ENCODE assay signal across 8 cellular contexts in the genomic region with DNA sequence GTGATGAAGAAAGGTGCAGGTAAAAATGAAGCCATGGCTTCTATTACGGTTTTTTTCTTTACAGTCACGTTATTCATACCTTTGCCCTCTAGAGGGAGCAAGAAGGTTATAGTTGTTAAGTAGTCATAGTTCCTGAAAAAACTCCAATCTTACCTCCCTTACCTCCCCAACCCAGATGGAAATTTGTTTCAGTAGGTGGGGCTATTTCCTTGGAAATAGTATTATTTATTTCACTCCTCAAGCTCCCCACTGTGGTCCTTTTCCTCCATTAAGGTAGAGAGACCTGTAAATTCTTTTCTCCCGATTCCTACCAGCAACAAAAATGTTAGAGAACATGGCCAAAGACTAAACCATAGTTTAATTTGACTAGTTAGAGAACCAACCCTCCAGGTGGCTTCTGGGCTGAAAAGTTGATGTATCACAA. TPM values are rescaled to one million over a fixed set of nuclear protein-coding genes. Genes with fewer than 3 reads are reported as not detected.
A peak's percentile ranks its signal among the peaks of the same experiment; 100 is the strongest.
DNase-seq lines count a peak whose midpoint lies in the region; ATAC-seq, FAIRE-seq and TF ChIP-seq lines count a peak whose summit lies in the region.

No MANE protein-coding gene starts in this region.

- no peaks in the 10 kb centered on the region for H3K9me3 ChIP-seq in K562 (replicated peaks; ENCODE audit: control insufficient read depth, insufficient read depth, low read depth, low read length)
- H3K9me3 ChIP-seq in spleen, result no peaks in the 10 kb centered on the region

- no peak overlapping the region for H3K27ac ChIP-seq in K562 (ENCODE audit: extremely low read depth, low read depth, low read length)
- H3K27ac ChIP-seq in spleen, result no peak overlapping the region

- no peaks in the 10 kb centered on the region for H3K36me3 ChIP-seq in K562 (ENCODE audit: control insufficient read depth, insufficient read depth, low read length)
- H3K36me3 ChIP-seq in spleen, result no peaks in the 10 kb centered on the region

- H4K20me1 ChIP-seq in K562 (replicated peaks; ENCODE audit: control insufficient read depth, insufficient read depth, low read length), result no peaks in the 10 kb centered on the region

- peak; percentile 33 to 55; a peak in 3 of 4 replicates for TF ChIP-seq RAD21 in K562 (CRISPR knock-in tag; conservative IDR thresholded peaks at IDR 0.05 in 1 of 2, IDR thresholded peaks at IDR 0.05 in 1 of 2)

- FAIRE-seq in K562 (lab: Jason Lieb, UNC), result no peak

- in situ Hi-C loops in K562 (cut with MboI), result loop anchor here (5.0 kb wide), 1 partner anchor 494 kb away; no protein-coding TSS in a partner anchor

- no peak overlapping the region for H3K9ac ChIP-seq in K562 (ENCODE audit: insufficient read depth in 1 of 2, low read depth in 2 of 2, low read length in 2 of 2)

- H3K9me1 ChIP-seq in K562 (ENCODE audit: control insufficient read depth, insufficient read depth, low read length), result no peaks in the 10 kb centered on the region

- no peak overlapping the region for H3K4me2 ChIP-seq in K562 (ENCODE audit: insufficient read depth, low read length)

- no peak overlapping the region for H2AFZ ChIP-seq in K562 (ENCODE audit: low read depth, low read length)

- H3K4me3 ChIP-seq in K562 (no peak overlapping the region), spleen (no peak overlapping the region)

- no TSS peak for BruUV-seq in K562 (replicated peaks; lab: Mats Ljungman, UMichigan)

- TF ChIP-seq POLR2A in K562 (conservative IDR thresholded peaks at IDR 0.05) (no peak), spleen (IDR thresholded peaks at IDR 0.05) (no peak)

- H3K27me3 ChIP-seq in K562 (ENCODE audit: control insufficient read depth in 2 of 2, insufficient read depth in 2 of 2, low read length in 2 of 2), result no peaks in the 10 kb centered on the region
- H3K27me3 ChIP-seq in spleen (replicated peaks in 1 of 7), result no peaks in the 10 kb centered on the region

- POLR2A ChIA-PET in K562 (lab: Yijun Ruan, JAX), result no interaction called here

- no peak for TF ChIP-seq EP300 in K562 (IDR thresholded peaks at IDR 0.05; ENCODE audit: low read length)

- intact Hi-C loops in K562 (cut with micrococcal nuclease) (loop anchor here (1.0 kb wide), 1 partner anchor 493 kb away; no protein-coding TSS in a partner anchor), spleen (cut with DNase I; ENCODE audit: low total_unique reads) (loop anchor here (5.0 kb wide), 1 partner anchor 499 kb away; no protein-coding TSS in a partner anchor)

- CTCF ChIA-PET in K562 (lab: Yijun Ruan, JAX; ENCODE audit: low intra/inter-chr PET ratio), result interaction anchor here (0.6 to 1.7 kb wide), 4 partner anchors 493 to 712 kb away, joined by 3 to 10 read pairs (median 4); no protein-coding TSS in a partner anchor

- DNase-seq in CMK (ENCODE audit: low read depth) (peak; percentile 12), NCI-H460 (ENCODE audit: extremely low read depth, low read depth) (peak; percentile 77), K562 (ENCODE audit: extremely low read depth in 1 of 4, low spot score in 3 of 4) (peak; percentile 40 to 62 (median 50)), iPS DF 4.7 (ENCODE audit: extremely low read depth, low spot score) (peak; percentile 30), spleen (no peak), activated gamma-delta T cell (lab: John Stamatoyannopoulos, UW) (no peak)
- no peak for DNase-seq in activated CD4-positive, alpha-beta T cell treated with anti-CD3 and anti-CD28 coated beads for 48 hours

- H3K79me2 ChIP-seq in K562 (ENCODE audit: control insufficient read depth, insufficient read depth, low read length), result no peaks in the 10 kb centered on the region

- TF ChIP-seq CTCF in K562 (IDR thresholded peaks at IDR 0.05 in 2 of 3, conservative IDR thresholded peaks at IDR 0.05 in 1 of 3; ENCODE audit: insufficient read depth in 2 of 3, low read depth in 1 of 3, low read length in 3 of 3), result peak; percentile 31 to 67 (median 50); a peak in 5 of 6 replicates
- TF ChIP-seq CTCF in spleen (IDR thresholded peaks at IDR 0.05 in 8 of 11, conservative IDR thresholded peaks at IDR 0.05 in 3 of 11), result peak; percentile 42 to 81 (median 71)

- peak; percentile 49 for ATAC-seq in HG02885 (IDR thresholded peaks at IDR 0.05; ENCODE audit: poor library complexity, unreplicated experiment)
- ATAC-seq in K562, result peak; percentile 69

- H3K4me1 ChIP-seq in K562 (replicated peaks in 1 of 2; ENCODE audit: control insufficient read depth in 2 of 2, insufficient read depth in 2 of 2, low read length in 2 of 2) (no peaks in the 10 kb centered on the region), spleen (peaks cover 0 to 18% (median 0%) of the 10 kb centered on the region in 6 donors)

- WGBS in K562 (ENCODE audit: insufficient coverage, low coverage, missing lambda C conversion rate), result 40% methylated on average over 3 of the region's 3 CpGs
- 30 to 36% (median 31%) methylated on average over 3 of the region's 3 CpGs for WGBS in spleen, 5 donors

TF ChIP-seq in K562, 482 proteins besides CTCF, POLR2A, EP300 and RAD21 (continues in another document):
- TF ChIP-seq ZNF384 (IDR thresholded peaks at IDR 0.05; ENCODE audit: low read depth, low read length) (peak; percentile 67), TAL1 (IDR thresholded peaks at IDR 0.05) (no peak)
- TF ChIP-seq, protein P1, sequence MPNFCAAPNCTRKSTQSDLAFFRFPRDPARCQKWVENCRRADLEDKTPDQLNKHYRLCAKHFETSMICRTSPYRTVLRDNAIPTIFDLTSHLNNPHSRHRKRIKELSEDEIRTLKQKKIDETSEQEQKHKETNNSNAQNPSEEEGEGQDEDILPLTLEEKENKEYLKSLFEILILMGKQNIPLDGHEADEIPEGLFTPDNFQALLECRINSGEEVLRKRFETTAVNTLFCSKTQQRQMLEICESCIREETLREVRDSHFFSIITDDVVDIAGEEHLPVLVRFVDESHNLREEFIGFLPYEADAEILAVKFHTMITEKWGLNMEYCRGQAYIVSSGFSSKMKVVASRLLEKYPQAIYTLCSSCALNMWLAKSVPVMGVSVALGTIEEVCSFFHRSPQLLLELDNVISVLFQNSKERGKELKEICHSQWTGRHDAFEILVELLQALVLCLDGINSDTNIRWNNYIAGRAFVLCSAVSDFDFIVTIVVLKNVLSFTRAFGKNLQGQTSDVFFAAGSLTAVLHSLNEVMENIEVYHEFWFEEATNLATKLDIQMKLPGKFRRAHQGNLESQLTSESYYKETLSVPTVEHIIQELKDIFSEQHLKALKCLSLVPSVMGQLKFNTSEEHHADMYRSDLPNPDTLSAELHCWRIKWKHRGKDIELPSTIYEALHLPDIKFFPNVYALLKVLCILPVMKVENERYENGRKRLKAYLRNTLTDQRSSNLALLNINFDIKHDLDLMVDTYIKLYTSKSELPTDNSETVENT (CRISPR knock-in tag; IDR thresholded peaks at IDR 0.05), result no peak

RNA-seq across cellular contexts. Expression of a gene that starts 43.4 kb away (rescaled TPM):
- total RNA-seq in NCI-H460 (2014; rRNA removed; shearing (Covaris generic)), result 49.3 and 57.2 TPM in 2 replicates
- polyA plus RNA-seq in NCI-H460 (2014; cell fraction: nucleus; rRNA removed), result 44.8 and 60.6 TPM in 2 replicates
- 22.8 and 67.0 TPM in 2 replicates for total RNA-seq in K562 (2011; cell fraction: chromatin; rRNA removed; ENCODE audit: low replicate concordance)
- 22.5 and 25.8 TPM in 2 replicates for total RNA-seq in K562 (2011; cell fraction: nucleolus; rRNA removed)
- 41.6 and 55.7 TPM in 2 replicates for total RNA-seq in K562 (2011; cell fraction: nucleoplasm; rRNA removed)
- total RNA-seq in K562 (2014; rRNA removed), result 21.5 and 24.7 TPM in 2 replicates
- total RNA-seq in K562 (2014; rRNA removed; fragmentation: Illumina TruSeq; extraction: Trizol), result 45.1 and 53.7 TPM in 2 replicates
- total RNA-seq in K562 (2015; rRNA removed; fragmentation: Illumina TruSeq; extraction: Trizol), result 38.2 and 39.6 TPM in 2 replicates
- 34.7 and 38.9 TPM in 2 replicates for total RNA-seq in K562 (2021)
- 18.5 and 28.4 TPM in 2 replicates for polyA plus RNA-seq in K562 (2011; rRNA removed)
- polyA plus RNA-seq in K562 (2011; cell fraction: cytosol; rRNA removed), result 6.8 and 12.0 TPM in 2 replicates
- polyA plus RNA-seq in K562 (2011; cell fraction: nucleus; rRNA removed), result 6.7 and 7.1 TPM in 2 replicates
- polyA plus RNA-seq in K562 (2012), result 22.8 and 29.5 TPM in 2 replicates
- 28.0 and 28.9 TPM in 2 replicates for polyA plus RNA-seq in K562 (2014; fragmentation: Illumina TruSeq; extraction: Trizol)
- polyA plus RNA-seq in K562 (2014; fragmentation: Nextera tagmentation; extraction: Ambion mirVana), result 100 to 1,000 TPM in 1 of 2 experiments, 10 to 100 TPM in 1; 77.3 to 101 TPM
- polyA plus RNA-seq in K562 (2014; rRNA removed), result 19.5 and 21.1 TPM in 2 replicates
- polyA minus RNA-seq in K562 (2011; rRNA and poly(A)+ RNA removed), result 29.7 and 31.8 TPM in 2 replicates
- 17.8 and 21.6 TPM in 2 replicates for polyA minus RNA-seq in K562 (2011; cell fraction: cytosol; rRNA and poly(A)+ RNA removed)
- 16.3 and 34.8 TPM in 2 replicates for polyA minus RNA-seq in K562 (2011; cell fraction: nucleus; rRNA and poly(A)+ RNA removed)
- total RNA-seq in spleen, result 10 to 100 TPM; 33.7 to 41.3 (median 39.0) TPM
- polyA plus RNA-seq in spleen, result 1 to 10 TPM; 6.1 to 9.8 (median 9.6) TPM

Comparison
In these comparisons a context has a peak if more than half of its experiments do, and no peak if none do; other contexts are left out.
1. DNase-seq: peak in CMK (single experiment), NCI-H460 (single experiment), K562 (4 of 4) and iPS DF 4.7 (single experiment); none in spleen (single experiment), activated gamma-delta T cell (single experiment) and activated CD4-positive, alpha-beta T cell treated with anti-CD3 and anti-CD28 coated beads for 48 hours (single experiment).